Comparison of ENCODE assay signal across 8 cellular contexts in genomic region chr21:38805282-38806152, GRCh38. TPM values are rescaled to one million over a fixed set of nuclear protein-coding genes. Genes with fewer than 3 reads are reported as not detected.
DNase-seq lines count a peak whose midpoint lies in the region; ATAC-seq and TF ChIP-seq lines count a peak whose summit lies in the region.

Gene ETS2, plus strand, starts transcription at chr21:38805929. Its CDS starts 4,106 bp downstream, at chr21:38810035.

- ATAC-seq in GM21526 (IDR thresholded peaks at IDR 0.05; ENCODE audit: low FRiP score, unreplicated experiment) (peak; percentile 60), mucosa of descending colon (peak; percentile 80)

- H3K36me3 Mint-ChIP-seq in activated T-cell treated with anti-CD3 and anti-CD28 coated beads, Interleukin-2, amount 50 U/mL, for 24 hours (ENCODE audit: low read depth): peaks cover 40% of the 10 kb centered on the region

- H3K4me3 ChIP-seq in epithelial cell of proximal tubule (ENCODE audit: low read depth, low read length) (peak within 1 kb of the TSS; percentile 88), mucosa of descending colon (peak within 1 kb of the TSS; percentile 85)

- intact Hi-C loops in mucosa of descending colon (cut with DNase I, micrococcal nuclease): loop anchor here (10.0 kb wide), 3 partner anchors 51 to 319 kb away; no protein-coding TSS in a partner anchor

- H3K9me3 ChIP-seq in mucosa of descending colon: no peaks in the 10 kb centered on the region

- peak within 1 kb of the TSS; percentile 92 for H3K4me3 Mint-ChIP-seq in activated T-cell treated with anti-CD3 and anti-CD28 coated beads, Interleukin-2, amount 50 U/mL, for 24 hours

- DNase-seq in COLO829 (ENCODE audit: low spot score): peak; percentile 47
- peak; percentile 93 for DNase-seq in KBM-7
- peak; percentile 84 for DNase-seq in activated T-cell treated with anti-CD3 and anti-CD28 coated beads, Interleukin-2, amount 50 U/mL, for 24 hours
- DNase-seq in epithelial cell of proximal tubule (ENCODE audit: low read depth): no peak
- peak; percentile 91 to 95 (median 94) for DNase-seq in mucosa of descending colon
- DNase-seq in stimulated activated CD8-positive, alpha-beta memory T cell treated with anti-CD3 and anti-CD28 coated beads, Interleukin-4, amount 100 ng/mL, for 24 hours (ENCODE audit: low read depth): peak; percentile 72

- peaks cover 4% of the 10 kb centered on the region for H3K27me3 Mint-ChIP-seq in activated T-cell treated with anti-CD3 and anti-CD28 coated beads, Interleukin-2, amount 50 U/mL, for 24 hours

- H3K27ac Mint-ChIP-seq in activated T-cell treated with anti-CD3 and anti-CD28 coated beads, Interleukin-2, amount 50 U/mL, for 24 hours: peak within 1 kb of the TSS; percentile 94

- H3K36me3 ChIP-seq in mucosa of descending colon (ENCODE audit: low read depth): no peaks in the 10 kb centered on the region

- TF ChIP-seq CTCF in epithelial cell of proximal tubule (conservative IDR thresholded peaks at IDR 0.05; ENCODE audit: low read depth, low read length) (no peak), mucosa of descending colon (IDR thresholded peaks at IDR 0.05) (no peak)

- peaks cover 50% of the 10 kb centered on the region for H3K4me1 Mint-ChIP-seq in activated T-cell treated with anti-CD3 and anti-CD28 coated beads, Interleukin-2, amount 50 U/mL, for 24 hours (ENCODE audit: low read depth)

- in situ Hi-C loops in KBM-7 (cut with MboI; ENCODE audit: low pct_unique_long_range_greater_than_20kb, low sequenced_read_pairs): no loop called here

- H3K4me1 ChIP-seq in mucosa of descending colon (ENCODE audit: low read depth): peaks cover 5% of the 10 kb centered on the region

- H3K9me3 Mint-ChIP-seq in activated T-cell treated with anti-CD3 and anti-CD28 coated beads, Interleukin-2, amount 50 U/mL, for 24 hours: no peaks in the 10 kb centered on the region

TF ChIP-seq in PFSK-1, 5 proteins besides CTCF, POLR2A, EP300 and RAD21:
- peak; percentile 89; the same call in 1 of the 2 replicates for TF ChIP-seq TAF1 (IDR thresholded peaks at IDR 0.05; ENCODE audit: borderline replicate concordance, insufficient read depth, low read length)
- TF ChIP-seq FOXP2 (optimal IDR thresholded peaks at IDR 0.05; ENCODE audit: borderline replicate concordance, extremely low read depth, extremely low read length, insufficient read depth): peak; percentile 84
- no peak for TF ChIP-seq REST (IDR thresholded peaks at IDR 0.05; ENCODE audit: insufficient read depth in 1 of 2, low read depth in 2 of 2, low read length in 2 of 2)
- peak; percentile 91; the same call in 1 of the 2 replicates for TF ChIP-seq POLR2AphosphoS5 (IDR thresholded peaks at IDR 0.05; ENCODE audit: low read depth, low read length)
- no peak for TF ChIP-seq SIN3A (IDR thresholded peaks at IDR 0.05; ENCODE audit: borderline replicate concordance, insufficient read depth, low read length)

RNA-seq across cellular contexts. Expression of gene ETS2, which starts in this region (rescaled TPM):
- 15.3 TPM for polyA plus RNA-seq in PFSK-1 (2012; ENCODE audit: insufficient read length, low read depth)
- 11.1 and 19.8 TPM in 2 replicates for total RNA-seq in epithelial cell of proximal tubule
- 100 to 1,000 TPM; 115 to 222 (median 171) TPM for total RNA-seq in mucosa of descending colon
